In the genomic region with DNA sequence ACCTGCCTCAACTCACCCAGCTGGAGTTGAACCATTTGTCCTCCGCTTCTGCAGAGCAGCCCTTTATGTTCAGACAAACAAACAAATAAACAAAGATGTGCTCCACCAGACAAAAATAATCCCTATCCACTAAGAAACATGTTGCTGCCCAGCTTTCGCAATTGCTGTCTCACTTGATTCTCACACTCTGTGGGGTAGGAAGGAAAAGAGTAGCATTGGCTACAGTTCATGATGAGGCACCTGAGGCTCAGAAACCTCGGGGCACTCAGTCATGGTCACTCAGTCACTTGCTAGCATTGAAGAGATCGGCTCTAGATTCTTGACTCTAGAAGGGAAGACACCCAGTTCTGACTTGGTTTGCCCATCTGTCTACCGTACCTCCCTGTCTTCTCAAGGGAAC, we compare ENCODE assay signal across 17 cellular contexts.
"Had no signal": no experiment of that assay in that cellular context is flagged by ENCODE, and none has a peak within 500 bp of the region (broad histone marks: within the 10 kb centered on the region; RNA-seq: fewer than 3 reads in every experiment).

No MANE protein-coding gene starts in this region.

- DNase-seq: activated T-cell treated with anti-CD3 and anti-CD28 coated beads, Interleukin-2, amount 50 U/mL, for 24 hours; amygdala; body of pancreas; cerebellar nuclear complex; dermis blood vessel endothelial cell; heart right ventricle; left cardiac atrium; lower lobe of right lung; stimulated activated CD4-positive, alpha-beta T cell treated with anti-CD3 and anti-CD28 coated beads, Interleukin-12 subunit alpha, Interleukin-12 subunit beta, amount 100 ng/mL, for 4 hours; transverse colon; WERI-Rb-1 had no signal

- H3K27ac Mint-ChIP-seq: activated T-cell treated with anti-CD3 and anti-CD28 coated beads, Interleukin-2, amount 50 U/mL, for 24 hours had no signal

- H3K27me3 Mint-ChIP-seq: activated T-cell treated with anti-CD3 and anti-CD28 coated beads, Interleukin-2, amount 50 U/mL, for 24 hours had no signal

- H3K9me3 ChIP-seq: body of pancreas, gastroesophageal sphincter, heart right ventricle, lower lobe of right lung, pancreas, transverse colon had no signal

- H3K36me3 Mint-ChIP-seq: activated naive CD4-positive, alpha-beta T cell treated with anti-CD3 and anti-CD28 coated beads, Interleukin-2, amount 50 U/mL, for 72 hours; stimulated activated naive B cell treated with anti-CD40 and anti-IgM and Interleukin-4, amounts not matched to agents 10 μg/mL and 1 μg/mL and 100 μg/mL, for 72 hours had no signal

- H3K4me3 ChIP-seq: body of pancreas, gastroesophageal sphincter, heart right ventricle, lower lobe of right lung, pancreas, transverse colon had no signal

- H3K9me3 Mint-ChIP-seq: activated CD4-positive, alpha-beta memory T cell treated with anti-CD3 and anti-CD28 coated beads, Interleukin-2, amount 10 ng/mL, durations not matched to agents 7 days and 5 days; activated naive CD4-positive, alpha-beta T cell treated with anti-CD3 and anti-CD28 coated beads, Interleukin-2, amount 50 U/mL, for 72 hours; activated T-cell treated with anti-CD3 and anti-CD28 coated beads, Interleukin-2, amount 50 U/mL, for 24 hours; neural crest cell; stimulated activated naive B cell treated with anti-CD40 and anti-IgM and Interleukin-4, amounts not matched to agents 10 μg/mL and 1 μg/mL and 100 μg/mL, for 72 hours had no signal

- H3K4me3 Mint-ChIP-seq: activated CD4-positive, alpha-beta memory T cell treated with anti-CD3 and anti-CD28 coated beads, Interleukin-2, amount 10 ng/mL, durations not matched to agents 7 days and 5 days; activated T-cell treated with anti-CD3 and anti-CD28 coated beads, Interleukin-2, amount 50 U/mL, for 24 hours; neural crest cell; stimulated activated naive B cell treated with anti-CD40 and anti-IgM and Interleukin-4, amounts not matched to agents 10 μg/mL and 1 μg/mL and 100 μg/mL, for 72 hours had no signal

- ATAC-seq: body of pancreas, gastroesophageal sphincter, pancreas had no signal
